17 cellular contexts compared by ENCODE assay signal in the genomic region with DNA sequence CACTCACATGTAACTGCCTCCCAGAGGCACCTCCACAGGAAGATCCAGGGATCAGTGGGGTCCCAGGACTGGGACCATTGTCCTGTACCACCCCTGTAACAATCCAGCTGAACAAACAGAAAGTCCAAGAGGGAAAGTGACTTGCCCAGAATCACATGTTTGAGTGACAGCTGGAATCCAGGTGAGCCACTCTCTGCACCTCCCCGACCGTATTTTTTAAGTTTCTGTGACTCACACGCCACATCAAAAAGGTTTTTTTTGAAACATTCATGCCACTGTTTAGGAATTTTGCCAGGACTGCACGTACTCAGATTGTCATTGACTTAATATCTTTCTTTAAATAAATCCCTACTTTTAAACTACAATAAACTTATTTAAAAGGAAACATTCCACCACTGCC. TPM values are rescaled to one million over a fixed set of nuclear protein-coding genes. Genes with fewer than 3 reads are reported as not detected.
DNase-seq lines count a peak whose midpoint lies in the region; ATAC-seq and TF ChIP-seq lines count a peak whose summit lies in the region.
"Had no signal": no experiment of that assay in that cellular context is flagged by ENCODE, and none has a peak within 500 bp of the region (broad histone marks: within the 10 kb centered on the region; RNA-seq: fewer than 3 reads in every experiment).

No MANE protein-coding gene starts in this region.

- H3K9ac ChIP-seq in rectal smooth muscle tissue (ENCODE audit: low read length): peak overlapping the region; percentile 35

- no peak for TF ChIP-seq CTCF in chondrocyte (IDR thresholded peaks at IDR 0.05)

- peaks cover 23% of the 10 kb centered on the region for H3K27me3 Mint-ChIP-seq in chondrocyte (ENCODE audit: low read depth)
- H3K27me3 Mint-ChIP-seq in activated CD4-positive, alpha-beta T cell treated with anti-CD3 and anti-CD28 coated beads, Interleukin-2, amount 10 ng/mL, durations not matched to agents 24 days and 14 days: peaks cover 14% of the 10 kb centered on the region

- peaks cover 3% of the 10 kb centered on the region for H3K9me3 Mint-ChIP-seq in chondrocyte (ENCODE audit: low read depth)
- H3K9me3 Mint-ChIP-seq in activated CD4-positive, alpha-beta T cell treated with anti-CD3 and anti-CD28 coated beads, Interleukin-2, amount 10 ng/mL, durations not matched to agents 24 days and 14 days: no peaks in the 10 kb centered on the region
- H3K9me3 Mint-ChIP-seq: activated B cell treated with CpG ODN at 0.5 μM for 24 hours; T-helper 1 cell treated with Interleukin-12 subunit alpha and Interleukin-12 subunit beta and Interleukin-4 antibody, amounts not matched to agents 30 μg/mL and 1 μg/mL, for 36 hours had no signal

- H3K4me3 ChIP-seq in rectal smooth muscle tissue (ENCODE audit: low read length): no peak overlapping the region
- H3K4me3 ChIP-seq: stomach had no signal

- H3K4me1 ChIP-seq in rectal smooth muscle tissue (ENCODE audit: control insufficient read depth, insufficient read depth, low read length): no peaks in the 10 kb centered on the region

- H3K4me1 Mint-ChIP-seq in chondrocyte (ENCODE audit: low read depth): peaks cover 32% of the 10 kb centered on the region
- H3K4me1 Mint-ChIP-seq in activated CD4-positive, alpha-beta T cell treated with anti-CD3 and anti-CD28 coated beads, Interleukin-2, amount 10 ng/mL, durations not matched to agents 24 days and 14 days: no peaks in the 10 kb centered on the region
- H3K4me1 Mint-ChIP-seq: activated B cell treated with CpG ODN at 0.5 μM for 24 hours had no signal

- H3K27me3 ChIP-seq in rectal smooth muscle tissue (ENCODE audit: control insufficient read depth, insufficient read depth, low read length): peaks cover 2% of the 10 kb centered on the region

- peak; percentile 59 for DNase-seq in LoVo (ENCODE audit: low spot score)
- DNase-seq in chondrocyte (ENCODE audit: low spot score): no peak
- no peak for DNase-seq in left lobe of liver (ENCODE audit: low spot score)
- DNase-seq in effector CD4-positive, alpha-beta T cell: no peak
- no peak for DNase-seq in NCI-H1092 treated with DMSO at 0.1 percent for 48 hours (lab: John Stamatoyannopoulos, UW)
- DNase-seq in activated CD4-positive, alpha-beta T cell treated with anti-CD3 and anti-CD28 coated beads, Interleukin-2, amount 10 ng/mL, durations not matched to agents 24 days and 14 days: no peak
- DNase-seq: activated B cell treated with CpG ODN at 0.5 μM for 24 hours; activated CD8-positive, alpha-beta memory T cell treated with anti-CD3 and anti-CD28 coated beads for 24 hours; CD8-positive, alpha-beta memory T cell; NCI-H187 treated with DMSO at 0.1 percent for 48 hours; right cardiac atrium had no signal

- peak overlapping the region; percentile 11 for H3K27ac Mint-ChIP-seq in chondrocyte (ENCODE audit: unreplicated experiment)
- H3K27ac Mint-ChIP-seq in activated CD4-positive, alpha-beta T cell treated with anti-CD3 and anti-CD28 coated beads, Interleukin-2, amount 10 ng/mL, durations not matched to agents 24 days and 14 days: no peak overlapping the region
- H3K27ac Mint-ChIP-seq: activated B cell treated with CpG ODN at 0.5 μM for 24 hours; T-helper 1 cell treated with Interleukin-12 subunit alpha and Interleukin-12 subunit beta and Interleukin-4 antibody, amounts not matched to agents 30 μg/mL and 1 μg/mL, for 36 hours had no signal

- peak; percentile 7 for ATAC-seq in left lobe of liver
- no peak for ATAC-seq in SK-N-SH treated with all-trans-retinoic acid at 6 μM for 48 hours

- no peak overlapping the region for H3K4me3 Mint-ChIP-seq in chondrocyte (ENCODE audit: unreplicated experiment)
- no peak overlapping the region for H3K4me3 Mint-ChIP-seq in activated CD4-positive, alpha-beta T cell treated with anti-CD3 and anti-CD28 coated beads, Interleukin-2, amount 10 ng/mL, durations not matched to agents 24 days and 14 days
- H3K4me3 Mint-ChIP-seq: activated B cell treated with CpG ODN at 0.5 μM for 24 hours; CD8-positive, alpha-beta memory T cell; T-helper 1 cell treated with Interleukin-12 subunit alpha and Interleukin-12 subunit beta and Interleukin-4 antibody, amounts not matched to agents 30 μg/mL and 1 μg/mL, for 36 hours had no signal

- intact Hi-C loops in activated CD4-positive, alpha-beta T cell treated with anti-CD3 and anti-CD28 coated beads, Interleukin-2, amount 10 ng/mL, durations not matched to agents 24 days and 14 days (cut with micrococcal nuclease): loop anchor here (1.0 kb wide), 1 partner anchor 224 kb away; no protein-coding TSS in a partner anchor

- peaks cover 3% of the 10 kb centered on the region for H3K36me3 Mint-ChIP-seq in chondrocyte (ENCODE audit: low read depth)
- no peaks in the 10 kb centered on the region for H3K36me3 Mint-ChIP-seq in activated CD4-positive, alpha-beta T cell treated with anti-CD3 and anti-CD28 coated beads, Interleukin-2, amount 10 ng/mL, durations not matched to agents 24 days and 14 days (ENCODE audit: low read depth)
- H3K36me3 Mint-ChIP-seq: CD8-positive, alpha-beta memory T cell had no signal

- H3K36me3 ChIP-seq in rectal smooth muscle tissue (ENCODE audit: control insufficient read depth, insufficient read depth, low read length): no peaks in the 10 kb centered on the region
- H3K36me3 ChIP-seq: stomach had no signal

- no peak overlapping the region for H3K27ac ChIP-seq in rectal smooth muscle tissue (ENCODE audit: low read depth, low read length)
- H3K27ac ChIP-seq: stomach had no signal

TF ChIP-seq in SK-N-SH treated with all-trans-retinoic acid at 6 μM for 48 hours, 23 proteins besides CTCF, POLR2A, EP300 and RAD21:
- TF ChIP-seq, protein P1, sequence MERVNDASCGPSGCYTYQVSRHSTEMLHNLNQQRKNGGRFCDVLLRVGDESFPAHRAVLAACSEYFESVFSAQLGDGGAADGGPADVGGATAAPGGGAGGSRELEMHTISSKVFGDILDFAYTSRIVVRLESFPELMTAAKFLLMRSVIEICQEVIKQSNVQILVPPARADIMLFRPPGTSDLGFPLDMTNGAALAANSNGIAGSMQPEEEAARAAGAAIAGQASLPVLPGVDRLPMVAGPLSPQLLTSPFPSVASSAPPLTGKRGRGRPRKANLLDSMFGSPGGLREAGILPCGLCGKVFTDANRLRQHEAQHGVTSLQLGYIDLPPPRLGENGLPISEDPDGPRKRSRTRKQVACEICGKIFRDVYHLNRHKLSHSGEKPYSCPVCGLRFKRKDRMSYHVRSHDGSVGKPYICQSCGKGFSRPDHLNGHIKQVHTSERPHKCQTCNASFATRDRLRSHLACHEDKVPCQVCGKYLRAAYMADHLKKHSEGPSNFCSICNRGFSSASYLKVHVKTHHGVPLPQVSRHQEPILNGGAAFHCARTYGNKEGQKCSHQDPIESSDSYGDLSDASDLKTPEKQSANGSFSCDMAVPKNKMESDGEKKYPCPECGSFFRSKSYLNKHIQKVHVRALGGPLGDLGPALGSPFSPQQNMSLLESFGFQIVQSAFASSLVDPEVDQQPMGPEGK (CRISPR knock-in tag; IDR thresholded peaks at IDR 0.05; ENCODE audit: borderline replicate concordance): no peak
- no peak for TF ChIP-seq OSR1 (CRISPR knock-in tag; IDR thresholded peaks at IDR 0.05)
- no peak for TF ChIP-seq POU6F1 (CRISPR knock-in tag; IDR thresholded peaks at IDR 0.05; ENCODE audit: borderline replicate concordance, low read depth)
- TF ChIP-seq ZFP30 (CRISPR knock-in tag; IDR thresholded peaks at IDR 0.05): no peak
- no peak for TF ChIP-seq RARB (CRISPR knock-in tag; IDR thresholded peaks at IDR 0.05)
TF ChIP-seq in SK-N-SH treated with all-trans-retinoic acid at 6 μM for 48 hours: peak in this region for 0.

RNA-seq across cellular contexts. Expression of gene SLC6A1, which starts 9.8 kb away (rescaled TPM):
- total RNA-seq in chondrocyte (0.87 to 2.3 TPM (median 2.0 TPM) in 3 replicates), left lobe of liver (64.8 TPM)
- not detected in 2 replicates for total RNA-seq in activated CD4-positive, alpha-beta T cell treated with anti-CD3 and anti-CD28 coated beads, Interleukin-2, amount 10 ng/mL, durations not matched to agents 24 days and 14 days
- total RNA-seq: activated B cell treated with CpG ODN at 0.5 μM for 24 hours; CD8-positive, alpha-beta memory T cell; glomerular endothelial cell; HT1080 had no signal

Comparison
In these comparisons a context has a peak if more than half of its experiments do, and no peak if none do; other contexts are left out.
1. RNA of gene SLC6A1, which starts 9.8 kb away (total RNA-seq): 64.8 TPM in left lobe of liver (single experiment); 0.87 to 2.3 TPM in chondrocyte and not detected in activated CD4-positive, alpha-beta T cell treated with anti-CD3 and anti-CD28 coated beads, Interleukin-2, amount 10 ng/mL, durations not matched to agents 24 days and 14 days; every median in the first group is over 10 times any median in the second.